Comparison of ENCODE assay signal across 8 cellular contexts in the genomic region with DNA sequence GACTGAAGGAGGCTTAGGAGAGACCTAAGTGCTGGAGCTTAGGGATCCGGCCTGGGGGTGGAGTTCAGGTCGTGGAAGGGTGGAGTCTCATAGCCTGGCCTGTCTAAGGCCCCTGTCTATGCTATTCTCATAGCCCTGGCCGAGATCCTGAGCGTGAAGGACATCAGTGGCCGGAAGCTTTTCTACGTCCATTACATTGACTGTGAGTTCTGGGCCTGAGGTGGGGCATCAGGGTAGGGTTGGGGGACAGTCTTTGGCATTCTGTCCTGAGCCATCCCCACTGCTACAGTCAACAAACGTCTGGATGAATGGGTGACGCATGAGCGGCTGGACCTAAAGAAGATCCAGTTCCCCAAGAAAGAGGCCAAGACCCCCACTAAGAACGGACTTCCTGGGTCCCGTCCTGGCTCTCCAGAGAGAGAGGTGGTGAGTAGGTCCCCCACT. TPM values are rescaled to one million over a fixed set of nuclear protein-coding genes. Genes with fewer than 3 reads are reported as not detected.
DNase-seq lines count a peak whose midpoint lies in the region; ATAC-seq and TF ChIP-seq lines count a peak whose summit lies in the region.

No MANE protein-coding gene starts in this region.

- H3K4me1 ChIP-seq in mononuclear cell (ENCODE audit: insufficient read depth, low read length), result peaks cover 21% of the 10 kb centered on the region

- TF ChIP-seq CTCF in brain (conservative IDR thresholded peaks at IDR 0.05), result no peak

- H3K27me3 ChIP-seq in mononuclear cell (ENCODE audit: insufficient read depth, low read length), result no peaks in the 10 kb centered on the region

- no peak for DNase-seq in stimulated activated naive CD8-positive, alpha-beta T cell treated with anti-CD3 and anti-CD28 coated beads, Interleukin-15, Interleukin-2, amounts not matched to agents 100 U/mL and 50 U/mL, for 24 hours
- no peak for DNase-seq in germinal center (ENCODE audit: low spot score)
- no peak for DNase-seq in SHP77 (lab: John Stamatoyannopoulos, UW)
- no peak for DNase-seq in glomerular visceral epithelial cell (ENCODE audit: extremely low spot score)

- H3K4me3 Mint-ChIP-seq in stimulated activated naive CD8-positive, alpha-beta T cell treated with anti-CD3 and anti-CD28 coated beads, Interleukin-15, Interleukin-2, amounts not matched to agents 100 ng/mL and 50 ng/mL, for 24 hours, result peak overlapping the region; percentile 89
- peak overlapping the region; percentile 93 to 99 (median 97) for H3K4me3 Mint-ChIP-seq in brain

- no peaks in the 10 kb centered on the region for H3K9me3 Mint-ChIP-seq in stimulated activated naive CD8-positive, alpha-beta T cell treated with anti-CD3 and anti-CD28 coated beads, Interleukin-15, Interleukin-2, amounts not matched to agents 100 ng/mL and 50 ng/mL, for 24 hours
- H3K9me3 Mint-ChIP-seq in brain, result no peaks in the 10 kb centered on the region

- H3K27ac Mint-ChIP-seq in stimulated activated naive CD8-positive, alpha-beta T cell treated with anti-CD3 and anti-CD28 coated beads, Interleukin-15, Interleukin-2, amounts not matched to agents 100 ng/mL and 50 ng/mL, for 24 hours, result peak overlapping the region; percentile 99
- H3K27ac Mint-ChIP-seq in brain, result peak overlapping the region; percentile 99 to 100 (median 100)

- H3K4me3 ChIP-seq in mononuclear cell (ENCODE audit: low read length), result peak overlapping the region; percentile 66

- peaks cover 37% of the 10 kb centered on the region for H3K4me1 Mint-ChIP-seq in stimulated activated naive CD8-positive, alpha-beta T cell treated with anti-CD3 and anti-CD28 coated beads, Interleukin-15, Interleukin-2, amounts not matched to agents 100 ng/mL and 50 ng/mL, for 24 hours (ENCODE audit: low read depth)
- H3K4me1 Mint-ChIP-seq in brain, result peaks cover 25% of the 10 kb centered on the region

- no peaks in the 10 kb centered on the region for H3K9me3 ChIP-seq in mononuclear cell (ENCODE audit: low read depth, low read length)

- no peak for ATAC-seq in stimulated activated naive CD8-positive, alpha-beta T cell treated with anti-CD3 and anti-CD28 coated beads, Interleukin-15, Interleukin-2, amounts not matched to agents 100 U/mL and 50 U/mL, for 24 hours
- no peak for ATAC-seq in HG03196 (IDR thresholded peaks at IDR 0.05; ENCODE audit: unreplicated experiment)

- no peaks in the 10 kb centered on the region for H3K27me3 Mint-ChIP-seq in stimulated activated naive CD8-positive, alpha-beta T cell treated with anti-CD3 and anti-CD28 coated beads, Interleukin-15, Interleukin-2, amounts not matched to agents 100 ng/mL and 50 ng/mL, for 24 hours
- peaks cover 9% of the 10 kb centered on the region for H3K27me3 Mint-ChIP-seq in brain

- H3K36me3 Mint-ChIP-seq in stimulated activated naive CD8-positive, alpha-beta T cell treated with anti-CD3 and anti-CD28 coated beads, Interleukin-15, Interleukin-2, amounts not matched to agents 100 ng/mL and 50 ng/mL, for 24 hours (ENCODE audit: low read depth), result peaks cover 40% of the 10 kb centered on the region
- peaks cover 42% of the 10 kb centered on the region for H3K36me3 Mint-ChIP-seq in brain

RNA-seq across cellular contexts. Expression of a gene that starts 0.6 kb away (rescaled TPM):
- polyA plus RNA-seq in brain (ENCODE audit: insufficient read depth, low read depth, low replicate concordance), result 93.3 TPM
- 38.0 TPM for total RNA-seq in mononuclear cell

RNA-seq across cellular contexts. Expression of a gene that starts 7.9 kb away (rescaled TPM):
- 36.3 TPM for polyA plus RNA-seq in brain (ENCODE audit: insufficient read depth, low read depth, low replicate concordance)
- total RNA-seq in mononuclear cell, result 26.4 TPM

RNA-seq across cellular contexts. Expression of a gene that starts 49.9 kb away (rescaled TPM):
- polyA plus RNA-seq in brain (ENCODE audit: insufficient read depth, low read depth, low replicate concordance), result 83.9 TPM
- 107 TPM for total RNA-seq in mononuclear cell
